8 cellular contexts compared by ENCODE assay signal in the genomic region with DNA sequence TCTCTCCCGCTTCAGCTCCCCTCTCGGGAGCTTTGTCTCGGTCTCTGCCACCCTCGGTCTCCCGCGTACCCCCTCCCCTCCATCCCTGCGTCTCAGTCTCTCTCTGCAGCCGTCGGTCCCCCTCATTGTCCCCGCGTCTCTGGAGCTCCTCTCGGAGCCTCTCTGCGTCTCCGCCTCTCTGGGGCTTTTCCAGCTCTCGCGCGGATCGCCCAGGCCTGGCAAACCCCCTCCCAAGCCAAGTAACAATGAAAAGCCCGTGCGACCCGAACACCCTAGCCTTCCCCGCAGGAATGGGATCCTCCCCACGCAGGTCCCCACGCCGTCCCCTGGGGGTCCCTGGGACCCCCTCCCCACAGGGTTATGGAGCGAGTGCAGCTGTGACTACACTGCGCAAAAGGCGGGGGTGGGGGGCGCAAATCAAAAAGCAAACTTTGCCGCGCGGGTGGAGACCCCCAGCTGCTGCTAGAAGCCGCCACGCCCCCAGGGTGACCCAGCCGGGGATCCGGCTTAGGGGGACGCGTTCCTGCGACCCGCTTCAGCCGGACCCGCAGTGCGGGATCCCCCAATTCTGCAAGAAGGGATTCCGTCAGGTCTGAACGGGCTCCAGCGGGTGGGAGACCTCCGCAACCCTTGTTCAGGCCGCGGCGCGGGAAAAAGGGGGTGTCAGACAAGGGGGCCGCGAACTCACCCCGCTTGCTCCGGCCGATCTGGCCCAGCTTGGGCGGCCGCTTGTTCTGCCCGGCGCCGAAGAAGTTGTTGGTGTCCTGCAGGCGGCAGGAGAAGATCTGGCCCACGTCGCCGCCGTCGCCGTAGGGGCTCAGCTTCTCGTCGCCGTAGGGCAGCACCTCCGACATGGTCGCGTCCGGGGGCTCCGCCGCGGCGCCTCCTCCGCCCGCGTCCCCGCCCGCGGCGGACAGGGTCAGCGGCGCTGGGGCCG. TPM values are rescaled to one million over a fixed set of nuclear protein-coding genes. Genes with fewer than 3 reads are reported as not detected.
DNase-seq lines count a peak whose midpoint lies in the region; ATAC-seq and TF ChIP-seq lines count a peak whose summit lies in the region.

No MANE protein-coding gene starts in this region.

- H3K36me3 ChIP-seq in iPS-18a (ENCODE audit: control insufficient read depth, low read depth, low read length) (no peaks in the 10 kb centered on the region), spleen (no peaks in the 10 kb centered on the region)

- H3K36me3 Mint-ChIP-seq in activated naive CD8-positive, alpha-beta T cell treated with anti-CD3 and anti-CD28 coated beads for 36 hours: no peaks in the 10 kb centered on the region
- H3K36me3 Mint-ChIP-seq in CD14-positive monocyte: peaks cover 0 to 2% of the 10 kb centered on the region in 2 donors

- TF ChIP-seq POLR2A in spleen (IDR thresholded peaks at IDR 0.05): no peak

- ATAC-seq in GM18498 (IDR thresholded peaks at IDR 0.05; ENCODE audit: unreplicated experiment): no peak

- no peak for TF ChIP-seq CTCF in spleen (IDR thresholded peaks at IDR 0.05 in 8 of 11, conservative IDR thresholded peaks at IDR 0.05 in 3 of 11)
- TF ChIP-seq CTCF in CD14-positive monocyte (IDR thresholded peaks at IDR 0.05): no peak

- H3K27me3 ChIP-seq in iPS-18a (ENCODE audit: control insufficient read depth, insufficient read depth, low read length) (peaks cover 77% of the 10 kb centered on the region), spleen (replicated peaks in 1 of 7) (peaks cover 7 to 98% (median 60%) of the 10 kb centered on the region in 7 donors)

- H3K9me3 Mint-ChIP-seq in activated naive CD8-positive, alpha-beta T cell treated with anti-CD3 and anti-CD28 coated beads for 36 hours: no peaks in the 10 kb centered on the region
- peaks cover 0 to 15% (median 5%) of the 10 kb centered on the region in 7 donors for H3K9me3 Mint-ChIP-seq in CD14-positive monocyte

- intact Hi-C loops in spleen (cut with DNase I; ENCODE audit: low total_unique reads) (loop anchor here (5.0 kb wide), 1 partner anchor 107 kb away; no protein-coding TSS in a partner anchor), CD14-positive monocyte (cut with micrococcal nuclease) (loop anchor here in 1 of 2 donors (10.0 kb wide), 1 partner anchor 560 kb away; a partner anchor contains a TSS)

- H3K27ac Mint-ChIP-seq in activated naive CD8-positive, alpha-beta T cell treated with anti-CD3 and anti-CD28 coated beads for 36 hours: no peak overlapping the region
- no peak overlapping the region for H3K27ac Mint-ChIP-seq in CD14-positive monocyte

- H3K27ac ChIP-seq in iPS-18a (ENCODE audit: low read length) (no peak overlapping the region), spleen (peak overlapping the region in 7 of 8 donors; percentile 26 to 80 (median 64))

- 2 to 4% (median 3%) methylated on average over 54 to 89 of the region's 89 CpGs for WGBS in spleen, 5 donors

- peaks cover 83% of the 10 kb centered on the region for H3K27me3 Mint-ChIP-seq in activated naive CD8-positive, alpha-beta T cell treated with anti-CD3 and anti-CD28 coated beads for 36 hours
- peaks cover 68 to 94% (median 87%) of the 10 kb centered on the region in 3 donors for H3K27me3 Mint-ChIP-seq in CD14-positive monocyte (ENCODE audit: low read depth in 3 of 3)

- no peak overlapping the region for H3K9ac ChIP-seq in iPS-18a (ENCODE audit: low read length)

- H3K9me3 ChIP-seq in iPS-18a (ENCODE audit: control insufficient read depth, low read depth, low read length) (no peaks in the 10 kb centered on the region), spleen (no peaks in the 10 kb centered on the region)

- DNase-seq in NCI-H748 (lab: John Stamatoyannopoulos, UW; ENCODE audit: unreplicated experiment) (peak; percentile 59), NCI-H748 treated with DMSO at 0.1 percent for 48 hours (lab: John Stamatoyannopoulos, UW) (no peak), spleen (no peak), activated gamma-delta T cell treated with Interleukin-2 at 50 U/mL for 16 hours (no peak), CD14-positive monocyte (ENCODE audit: low spot score) (no peak)
- no peak for DNase-seq in activated naive CD8-positive, alpha-beta T cell treated with anti-CD3 and anti-CD28 coated beads for 36 hours

- peak overlapping the region; percentile 64 for H3K4me3 ChIP-seq in iPS-18a (ENCODE audit: low read length)
- peak overlapping the region; percentile 38 to 77 (median 52) for H3K4me3 ChIP-seq in spleen

- H3K4me1 ChIP-seq in iPS-18a (ENCODE audit: control insufficient read depth, low read depth, low read length): peaks cover 23% of the 10 kb centered on the region
- peaks cover 11 to 47% (median 36%) of the 10 kb centered on the region in 6 donors for H3K4me1 ChIP-seq in spleen

- H3K4me3 Mint-ChIP-seq in activated naive CD8-positive, alpha-beta T cell treated with anti-CD3 and anti-CD28 coated beads for 36 hours: peak overlapping the region; percentile 71
- peak overlapping the region in 1 of 2 donors; percentile 85 for H3K4me3 Mint-ChIP-seq in CD14-positive monocyte

- peaks cover 8% of the 10 kb centered on the region for H3K4me1 Mint-ChIP-seq in activated naive CD8-positive, alpha-beta T cell treated with anti-CD3 and anti-CD28 coated beads for 36 hours
- H3K4me1 Mint-ChIP-seq in CD14-positive monocyte: peaks cover 5% of the 10 kb centered on the region

RNA-seq across cellular contexts. Expression of a gene that starts 1.2 kb away (rescaled TPM):
- total RNA-seq in activated naive CD8-positive, alpha-beta T cell treated with anti-CD3 and anti-CD28 coated beads for 36 hours: under 1 TPM; 0.25 to 0.52 TPM
- 10 to 100 TPM in 5 of 7 donors, 1 to 10 TPM in 2; 6.7 to 17.2 (median 11.1) TPM for total RNA-seq in spleen
- polyA plus RNA-seq in spleen (1 to 10 TPM; 3.6 to 4.9 (median 4.5) TPM), CD14-positive monocyte (not detected)

RNA-seq across cellular contexts. Expression of a gene that starts 23.2 kb away (rescaled TPM):
- 10 to 100 TPM; 19.7 to 20.4 TPM for total RNA-seq in activated naive CD8-positive, alpha-beta T cell treated with anti-CD3 and anti-CD28 coated beads for 36 hours
- total RNA-seq in spleen: 10 to 100 TPM; 20.1 to 32.3 (median 25.0) TPM
- polyA plus RNA-seq in spleen (1 to 10 TPM; 2.9 to 9.2 (median 7.3) TPM), CD14-positive monocyte (10 to 100 TPM; 25.8 to 28.1 TPM)

Comparison
In these comparisons a context has a peak if more than half of its experiments do, and no peak if none do; other contexts are left out.
1. RNA of a gene that starts 1.2 kb away (total RNA-seq): 6.7 to 17.2 TPM in spleen; 0.25 to 0.52 TPM in activated naive CD8-positive, alpha-beta T cell treated with anti-CD3 and anti-CD28 coated beads for 36 hours; every median in the first group is over 4 times any median in the second.